1 cellular context compared by ENCODE assay signal in the genomic region with DNA sequence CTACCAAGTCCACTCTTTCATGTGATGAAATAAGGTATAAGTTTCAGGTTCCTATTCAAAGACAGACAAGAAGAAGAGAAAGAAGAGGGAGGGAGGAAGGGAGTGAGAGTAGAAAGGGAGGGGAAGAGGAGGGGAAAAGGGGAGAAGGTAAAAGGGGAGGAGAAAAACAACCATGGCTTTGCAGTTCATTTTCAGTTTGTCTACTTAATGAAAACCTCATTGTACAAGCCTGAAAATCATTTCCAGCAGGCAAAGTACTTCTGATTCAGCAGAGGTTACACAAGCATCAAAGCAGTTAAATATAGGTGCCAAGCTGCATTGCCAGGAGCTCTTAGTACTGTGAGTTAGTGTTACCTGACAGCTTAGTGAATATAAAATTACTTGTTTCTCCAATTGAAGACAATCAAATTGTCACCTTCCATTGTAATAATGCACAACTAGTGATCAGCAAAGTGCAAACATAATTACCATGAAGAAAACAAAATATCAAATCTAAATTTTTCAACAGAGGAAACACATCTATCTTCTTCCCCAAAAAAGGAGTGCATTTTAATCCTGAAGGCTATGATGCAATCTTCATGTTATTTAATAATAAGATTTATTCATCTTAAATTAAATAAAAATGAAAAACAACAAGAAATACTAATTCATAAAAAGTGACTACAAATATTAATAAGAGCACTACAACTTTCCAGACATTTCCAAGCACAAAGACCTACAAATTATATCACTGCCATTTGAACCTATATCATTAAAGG.
TF ChIP-seq lines count a peak whose summit lies in the region.

No MANE protein-coding gene starts in this region.

TF ChIP-seq in GM23338, 12 proteins besides CTCF, POLR2A, EP300 and RAD21 (continued from another document):
- TF ChIP-seq, protein P1, sequence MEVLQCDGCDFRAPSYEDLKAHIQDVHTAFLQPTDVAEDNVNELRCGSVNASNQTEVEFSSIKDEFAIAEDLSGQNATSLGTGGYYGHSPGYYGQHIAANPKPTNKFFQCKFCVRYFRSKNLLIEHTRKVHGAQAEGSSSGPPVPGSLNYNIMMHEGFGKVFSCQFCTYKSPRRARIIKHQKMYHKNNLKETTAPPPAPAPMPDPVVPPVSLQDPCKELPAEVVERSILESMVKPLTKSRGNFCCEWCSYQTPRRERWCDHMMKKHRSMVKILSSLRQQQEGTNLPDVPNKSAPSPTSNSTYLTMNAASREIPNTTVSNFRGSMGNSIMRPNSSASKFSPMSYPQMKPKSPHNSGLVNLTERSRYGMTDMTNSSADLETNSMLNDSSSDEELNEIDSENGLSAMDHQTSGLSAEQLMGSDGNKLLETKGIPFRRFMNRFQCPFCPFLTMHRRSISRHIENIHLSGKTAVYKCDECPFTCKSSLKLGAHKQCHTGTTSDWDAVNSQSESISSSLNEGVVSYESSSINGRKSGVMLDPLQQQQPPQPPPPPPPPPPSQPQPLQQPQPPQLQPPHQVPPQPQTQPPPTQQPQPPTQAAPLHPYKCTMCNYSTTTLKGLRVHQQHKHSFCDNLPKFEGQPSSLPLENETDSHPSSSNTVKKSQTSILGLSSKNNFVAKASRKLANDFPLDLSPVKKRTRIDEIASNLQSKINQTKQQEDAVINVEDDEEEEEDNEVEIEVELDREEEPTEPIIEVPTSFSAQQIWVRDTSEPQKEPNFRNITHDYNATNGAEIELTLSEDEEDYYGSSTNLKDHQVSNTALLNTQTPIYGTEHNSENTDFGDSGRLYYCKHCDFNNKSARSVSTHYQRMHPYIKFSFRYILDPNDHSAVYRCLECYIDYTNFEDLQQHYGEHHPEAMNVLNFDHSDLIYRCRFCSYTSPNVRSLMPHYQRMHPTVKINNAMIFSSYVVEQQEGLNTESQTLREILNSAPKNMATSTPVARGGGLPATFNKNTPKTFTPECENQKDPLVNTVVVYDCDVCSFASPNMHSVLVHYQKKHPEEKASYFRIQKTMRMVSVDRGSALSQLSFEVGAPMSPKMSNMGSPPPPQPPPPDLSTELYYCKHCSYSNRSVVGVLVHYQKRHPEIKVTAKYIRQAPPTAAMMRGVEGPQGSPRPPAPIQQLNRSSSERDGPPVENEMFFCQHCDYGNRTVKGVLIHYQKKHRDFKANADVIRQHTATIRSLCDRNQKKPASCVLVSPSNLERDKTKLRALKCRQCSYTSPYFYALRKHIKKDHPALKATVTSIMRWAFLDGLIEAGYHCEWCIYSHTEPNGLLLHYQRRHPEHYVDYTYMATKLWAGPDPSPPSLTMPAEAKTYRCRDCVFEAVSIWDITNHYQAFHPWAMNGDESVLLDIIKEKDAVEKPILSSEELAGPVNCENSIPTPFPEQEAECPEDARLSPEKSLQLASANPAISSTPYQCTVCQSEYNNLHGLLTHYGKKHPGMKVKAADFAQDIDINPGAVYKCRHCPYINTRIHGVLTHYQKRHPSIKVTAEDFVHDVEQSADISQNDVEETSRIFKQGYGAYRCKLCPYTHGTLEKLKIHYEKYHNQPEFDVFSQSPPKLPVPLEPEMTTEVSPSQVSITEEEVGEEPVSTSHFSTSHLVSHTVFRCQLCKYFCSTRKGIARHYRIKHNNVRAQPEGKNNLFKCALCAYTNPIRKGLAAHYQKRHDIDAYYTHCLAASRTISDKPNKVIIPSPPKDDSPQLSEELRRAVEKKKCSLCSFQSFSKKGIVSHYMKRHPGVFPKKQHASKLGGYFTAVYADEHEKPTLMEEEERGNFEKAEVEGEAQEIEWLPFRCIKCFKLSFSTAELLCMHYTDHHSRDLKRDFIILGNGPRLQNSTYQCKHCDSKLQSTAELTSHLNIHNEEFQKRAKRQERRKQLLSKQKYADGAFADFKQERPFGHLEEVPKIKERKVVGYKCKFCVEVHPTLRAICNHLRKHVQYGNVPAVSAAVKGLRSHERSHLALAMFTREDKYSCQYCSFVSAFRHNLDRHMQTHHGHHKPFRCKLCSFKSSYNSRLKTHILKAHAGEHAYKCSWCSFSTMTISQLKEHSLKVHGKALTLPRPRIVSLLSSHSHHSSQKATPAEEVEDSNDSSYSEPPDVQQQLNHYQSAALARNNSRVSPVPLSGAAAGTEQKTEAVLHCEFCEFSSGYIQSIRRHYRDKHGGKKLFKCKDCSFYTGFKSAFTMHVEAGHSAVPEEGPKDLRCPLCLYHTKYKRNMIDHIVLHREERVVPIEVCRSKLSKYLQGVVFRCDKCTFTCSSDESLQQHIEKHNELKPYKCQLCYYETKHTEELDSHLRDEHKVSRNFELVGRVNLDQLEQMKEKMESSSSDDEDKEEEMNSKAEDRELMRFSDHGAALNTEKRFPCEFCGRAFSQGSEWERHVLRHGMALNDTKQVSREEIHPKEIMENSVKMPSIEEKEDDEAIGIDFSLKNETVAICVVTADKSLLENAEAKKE (CRISPR knock-in tag; IDR thresholded peaks at IDR 0.05) = no peak
- TF ChIP-seq, protein P2, sequence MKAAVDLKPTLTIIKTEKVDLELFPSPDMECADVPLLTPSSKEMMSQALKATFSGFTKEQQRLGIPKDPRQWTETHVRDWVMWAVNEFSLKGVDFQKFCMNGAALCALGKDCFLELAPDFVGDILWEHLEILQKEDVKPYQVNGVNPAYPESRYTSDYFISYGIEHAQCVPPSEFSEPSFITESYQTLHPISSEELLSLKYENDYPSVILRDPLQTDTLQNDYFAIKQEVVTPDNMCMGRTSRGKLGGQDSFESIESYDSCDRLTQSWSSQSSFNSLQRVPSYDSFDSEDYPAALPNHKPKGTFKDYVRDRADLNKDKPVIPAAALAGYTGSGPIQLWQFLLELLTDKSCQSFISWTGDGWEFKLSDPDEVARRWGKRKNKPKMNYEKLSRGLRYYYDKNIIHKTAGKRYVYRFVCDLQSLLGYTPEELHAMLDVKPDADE (IDR thresholded peaks at IDR 0.05) = no peak
- TF ChIP-seq JUNB (IDR thresholded peaks at IDR 0.05; ENCODE audit: unreplicated experiment) = no peak
- no peak for TF ChIP-seq POLR2AphosphoS5 (IDR thresholded peaks at IDR 0.05; ENCODE audit: low read depth)
- TF ChIP-seq ZNF331 (CRISPR knock-in tag; IDR thresholded peaks at IDR 0.05; ENCODE audit: low read depth) = no peak
- no peak for TF ChIP-seq ZNF114 (CRISPR knock-in tag; IDR thresholded peaks at IDR 0.05)
